ENCODE assay signal across 2 cellular contexts in the genomic region with DNA sequence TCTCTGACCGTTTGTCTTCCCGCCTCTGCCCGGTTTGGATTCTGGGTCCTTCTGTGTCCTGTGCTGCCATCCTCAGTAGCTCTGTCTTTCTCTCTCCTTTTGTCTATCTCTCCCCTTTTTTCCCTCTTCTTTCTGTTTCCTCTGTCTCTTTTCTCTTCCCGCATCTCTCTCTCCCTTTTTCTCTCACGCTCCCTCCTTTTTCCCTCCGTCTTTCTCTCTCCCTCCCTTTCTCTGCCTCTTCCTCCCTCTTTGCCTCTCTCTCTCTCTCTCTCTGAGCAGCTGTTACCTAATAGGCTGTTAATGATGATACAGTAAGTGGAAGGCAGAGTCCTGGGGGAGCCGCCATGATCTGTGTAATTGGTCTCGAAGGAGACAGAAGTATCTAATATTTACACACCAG.
TF ChIP-seq lines count a peak whose summit lies in the region.

No MANE protein-coding gene starts in this region.

TF ChIP-seq in HEK293, 187 proteins besides CTCF, POLR2A, EP300 and RAD21 (continued from another document):
- TF ChIP-seq ZNF211 (tag by site-specific recombination; IDR thresholded peaks at IDR 0.05; ENCODE audit: low read depth) (no peak), ZNF248 (tag by site-specific recombination; IDR thresholded peaks at IDR 0.05) (no peak), SP7 (tag by site-specific recombination; IDR thresholded peaks at IDR 0.05) (peak; percentile 16; the same call in 1 of the 2 replicates)

TF ChIP-seq in SK-N-SH treated with all-trans-retinoic acid at 6 μM for 48 hours, 23 proteins besides CTCF, POLR2A, EP300 and RAD21 (continued from another document):
- TF ChIP-seq ZNF70 (CRISPR knock-in tag; IDR thresholded peaks at IDR 0.05): no peak
- TF ChIP-seq, protein P1, sequence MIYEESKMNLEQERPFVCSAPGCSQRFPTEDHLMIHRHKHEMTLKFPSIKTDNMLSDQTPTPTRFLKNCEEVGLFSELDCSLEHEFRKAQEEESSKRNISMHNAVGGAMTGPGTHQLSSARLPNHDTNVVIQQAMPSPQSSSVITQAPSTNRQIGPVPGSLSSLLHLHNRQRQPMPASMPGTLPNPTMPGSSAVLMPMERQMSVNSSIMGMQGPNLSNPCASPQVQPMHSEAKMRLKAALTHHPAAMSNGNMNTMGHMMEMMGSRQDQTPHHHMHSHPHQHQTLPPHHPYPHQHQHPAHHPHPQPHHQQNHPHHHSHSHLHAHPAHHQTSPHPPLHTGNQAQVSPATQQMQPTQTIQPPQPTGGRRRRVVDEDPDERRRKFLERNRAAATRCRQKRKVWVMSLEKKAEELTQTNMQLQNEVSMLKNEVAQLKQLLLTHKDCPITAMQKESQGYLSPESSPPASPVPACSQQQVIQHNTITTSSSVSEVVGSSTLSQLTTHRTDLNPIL (CRISPR knock-in tag; IDR thresholded peaks at IDR 0.05; ENCODE audit: low read depth): no peak
- TF ChIP-seq CSDC2 (CRISPR knock-in tag; IDR thresholded peaks at IDR 0.05): no peak
- no peak for TF ChIP-seq ZFP30 (CRISPR knock-in tag; IDR thresholded peaks at IDR 0.05)
- no peak for TF ChIP-seq ARNTL (CRISPR knock-in tag; IDR thresholded peaks at IDR 0.05; ENCODE audit: borderline replicate concordance, low read depth)
- TF ChIP-seq ISL1 (CRISPR knock-in tag; IDR thresholded peaks at IDR 0.05): no peak
TF ChIP-seq in SK-N-SH treated with all-trans-retinoic acid at 6 μM for 48 hours: peak in this region for 0.
